Comparison of ENCODE assay signal across 1 cellular context in the genomic region with DNA sequence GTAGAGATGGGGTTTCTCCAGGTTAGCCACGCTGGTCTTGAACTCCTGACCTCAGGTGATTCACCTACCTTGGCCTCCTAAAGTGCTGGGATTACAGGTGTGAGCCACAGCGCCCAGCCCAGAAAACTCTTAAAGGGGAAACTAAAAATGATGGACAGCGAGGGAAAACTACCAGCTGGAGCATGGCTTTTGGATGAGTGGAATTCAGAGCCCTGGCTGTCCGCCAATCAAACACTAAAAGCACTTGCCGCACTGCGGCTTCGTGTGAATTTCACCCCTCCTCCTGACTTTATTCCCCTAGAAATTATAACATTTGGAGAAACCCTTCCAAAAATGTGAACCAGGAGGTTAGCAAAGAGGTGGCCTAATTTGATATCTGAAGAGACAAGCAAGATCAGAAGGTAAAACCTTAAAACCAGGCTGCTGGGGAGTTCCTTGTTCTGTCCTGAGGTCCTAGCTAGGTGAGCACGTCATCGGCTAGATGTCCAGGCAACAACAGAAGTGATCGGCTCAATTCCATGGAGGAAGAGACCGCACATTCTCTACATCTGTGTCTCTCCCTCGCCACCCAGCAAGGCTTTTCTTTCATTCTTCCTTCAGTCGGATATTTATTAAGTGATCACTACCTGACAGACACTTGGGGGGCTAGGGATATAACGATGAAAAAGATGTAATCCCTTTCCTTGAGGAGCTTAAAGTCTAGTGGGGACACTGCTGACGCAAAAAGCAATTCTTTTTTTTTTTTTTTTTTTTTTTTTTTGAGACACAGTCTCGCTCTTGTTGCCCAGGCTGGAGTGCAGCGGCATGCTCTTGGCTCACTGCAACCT.
A peak's percentile ranks its signal among the peaks of the same experiment; 100 is the strongest.
TF ChIP-seq lines count a peak whose summit lies in the region.

No MANE protein-coding gene starts in this region.

TF ChIP-seq in K562, 482 proteins besides CTCF, POLR2A, EP300 and RAD21 (continued from another document):
- TF ChIP-seq ZNF318 (IDR thresholded peaks at IDR 0.05; ENCODE audit: borderline replicate concordance in 1 of 2, low read depth in 1 of 2) (no peak), ZBED1 (IDR thresholded peaks at IDR 0.05) (no peak), SOX6 (IDR thresholded peaks at IDR 0.05) (no peak), SREBF2 (CRISPR knock-in tag; IDR thresholded peaks at IDR 0.05) (no peak), DIDO1 (tag; IDR thresholded peaks at IDR 0.05; ENCODE audit: low read depth) (no peak), NCOA6 (IDR thresholded peaks at IDR 0.05) (no peak), KDM4B (IDR thresholded peaks at IDR 0.05; ENCODE audit: borderline replicate concordance in 2 of 2, low read depth in 1 of 2) (no peak), MEIS2 (IDR thresholded peaks at IDR 0.05; ENCODE audit: partially characterized antibody) (no peak), NR4A1 (CRISPR knock-in tag; IDR thresholded peaks at IDR 0.05) (no peak), NR4A1 (tag; IDR thresholded peaks at IDR 0.05) (no peak), ZNF766 (CRISPR knock-in tag; conservative IDR thresholded peaks at IDR 0.05) (0 out of 2 replicates have a peak, but pooled peaks have one; percentile 18), ZNF444 (CRISPR knock-in tag; IDR thresholded peaks at IDR 0.05) (no peak), HNRNPL (IDR thresholded peaks at IDR 0.05; ENCODE audit: low read depth, low read length) (no peak), ZBTB49 (CRISPR knock-in tag; IDR thresholded peaks at IDR 0.05; ENCODE audit: borderline replicate concordance) (no peak), HDAC3 (IDR thresholded peaks at IDR 0.05; ENCODE audit: borderline replicate concordance, partially characterized antibody) (no peak), KLF10 (CRISPR knock-in tag; IDR thresholded peaks at IDR 0.05) (no peak), HDAC6 (IDR thresholded peaks at IDR 0.05; ENCODE audit: low read depth, low read length) (no peak), ETS1 (conservative IDR thresholded peaks at IDR 0.05; ENCODE audit: control insufficient read depth, low read depth, low read length) (no peak), IFI16 (CRISPR knock-in tag; IDR thresholded peaks at IDR 0.05) (no peak), ZNF280A (IDR thresholded peaks at IDR 0.05; ENCODE audit: low read depth, partially characterized antibody) (no peak), PHF21A (IDR thresholded peaks at IDR 0.05; ENCODE audit: borderline replicate concordance, low read depth) (no peak), C11orf30 (IDR thresholded peaks at IDR 0.05; ENCODE audit: low read depth) (no peak), ETV5 (CRISPR knock-in tag; IDR thresholded peaks at IDR 0.05; ENCODE audit: low read depth) (no peak), PKNOX1 (IDR thresholded peaks at IDR 0.05) (peak; percentile 79), SETDB1 (IDR thresholded peaks at IDR 0.05; ENCODE audit: low read length) (no peak), TFAM (CRISPR knock-in tag; conservative IDR thresholded peaks at IDR 0.05) (no peak), ZKSCAN8 (CRISPR knock-in tag; IDR thresholded peaks at IDR 0.05) (peak; percentile 60; the same call in 1 of the 2 replicates), FOSL1 (tag; conservative IDR thresholded peaks at IDR 0.05) (no peak), ZNF77 (CRISPR knock-in tag; IDR thresholded peaks at IDR 0.05) (no peak), PCBP2 (IDR thresholded peaks at IDR 0.05; ENCODE audit: low read depth, low read length, poor library complexity, severe bottlenecking) (no peak), KDM5B (IDR thresholded peaks at IDR 0.05; ENCODE audit: insufficient replicate concordance, low read depth, low read length) (no peak)
- TF ChIP-seq, protein P1, sequence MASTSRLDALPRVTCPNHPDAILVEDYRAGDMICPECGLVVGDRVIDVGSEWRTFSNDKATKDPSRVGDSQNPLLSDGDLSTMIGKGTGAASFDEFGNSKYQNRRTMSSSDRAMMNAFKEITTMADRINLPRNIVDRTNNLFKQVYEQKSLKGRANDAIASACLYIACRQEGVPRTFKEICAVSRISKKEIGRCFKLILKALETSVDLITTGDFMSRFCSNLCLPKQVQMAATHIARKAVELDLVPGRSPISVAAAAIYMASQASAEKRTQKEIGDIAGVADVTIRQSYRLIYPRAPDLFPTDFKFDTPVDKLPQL (IDR thresholded peaks at IDR 0.05; ENCODE audit: extremely low read depth, insufficient read length): no peak
- TF ChIP-seq, protein P2, sequence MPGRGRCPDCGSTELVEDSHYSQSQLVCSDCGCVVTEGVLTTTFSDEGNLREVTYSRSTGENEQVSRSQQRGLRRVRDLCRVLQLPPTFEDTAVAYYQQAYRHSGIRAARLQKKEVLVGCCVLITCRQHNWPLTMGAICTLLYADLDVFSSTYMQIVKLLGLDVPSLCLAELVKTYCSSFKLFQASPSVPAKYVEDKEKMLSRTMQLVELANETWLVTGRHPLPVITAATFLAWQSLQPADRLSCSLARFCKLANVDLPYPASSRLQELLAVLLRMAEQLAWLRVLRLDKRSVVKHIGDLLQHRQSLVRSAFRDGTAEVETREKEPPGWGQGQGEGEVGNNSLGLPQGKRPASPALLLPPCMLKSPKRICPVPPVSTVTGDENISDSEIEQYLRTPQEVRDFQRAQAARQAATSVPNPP (IDR thresholded peaks at IDR 0.05; ENCODE audit: borderline replicate concordance, insufficient read depth, insufficient read length): no peak
- TF ChIP-seq, protein P3, sequence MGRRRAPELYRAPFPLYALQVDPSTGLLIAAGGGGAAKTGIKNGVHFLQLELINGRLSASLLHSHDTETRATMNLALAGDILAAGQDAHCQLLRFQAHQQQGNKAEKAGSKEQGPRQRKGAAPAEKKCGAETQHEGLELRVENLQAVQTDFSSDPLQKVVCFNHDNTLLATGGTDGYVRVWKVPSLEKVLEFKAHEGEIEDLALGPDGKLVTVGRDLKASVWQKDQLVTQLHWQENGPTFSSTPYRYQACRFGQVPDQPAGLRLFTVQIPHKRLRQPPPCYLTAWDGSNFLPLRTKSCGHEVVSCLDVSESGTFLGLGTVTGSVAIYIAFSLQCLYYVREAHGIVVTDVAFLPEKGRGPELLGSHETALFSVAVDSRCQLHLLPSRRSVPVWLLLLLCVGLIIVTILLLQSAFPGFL (CRISPR knock-in tag; IDR thresholded peaks at IDR 0.05): no peak
